In genomic region chr9:93679536-93680444, GRCh38 we compare ENCODE assay signal across 18 cellular contexts.
DNase-seq lines count a peak whose midpoint lies in the region; ATAC-seq, FAIRE-seq and TF ChIP-seq lines count a peak whose summit lies in the region.
"Had no signal": no experiment of that assay in that cellular context is flagged by ENCODE, and none has a peak within 500 bp of the region (broad histone marks: within the 10 kb centered on the region; RNA-seq: fewer than 3 reads in every experiment).

No MANE protein-coding gene starts in this region.

- H3K9me2 ChIP-seq in SK-N-SH = no peaks in the 10 kb centered on the region

- H3K27ac ChIP-seq in SK-N-SH (ENCODE audit: low read depth in 2 of 2, low read length in 1 of 2) = no peak overlapping the region
- no peak overlapping the region for H3K27ac ChIP-seq in WERI-Rb-1
- H3K27ac ChIP-seq in right atrium auricular region = no peak overlapping the region
- no peak overlapping the region for H3K27ac ChIP-seq in small intestine (ENCODE audit: low read depth in 1 of 2, low read length in 1 of 2)
- H3K27ac ChIP-seq: 22Rv1, foreskin keratinocyte, GM23248, HL-60 had no signal

- TF ChIP-seq RAD21 in SK-N-SH (IDR thresholded peaks at IDR 0.05; ENCODE audit: low read length) = no peak

- no peaks in the 10 kb centered on the region for H3K9me3 ChIP-seq in SK-N-SH
- H3K9me3 ChIP-seq in WERI-Rb-1 (ENCODE audit: severe bottlenecking) = no peaks in the 10 kb centered on the region
- H3K9me3 ChIP-seq in right atrium auricular region = no peaks in the 10 kb centered on the region
- H3K9me3 ChIP-seq in small intestine (ENCODE audit: control insufficient read depth, low read depth) = no peaks in the 10 kb centered on the region

- no peaks in the 10 kb centered on the region for H3K9me3 Mint-ChIP-seq in progenitor cell of endocrine pancreas (ENCODE audit: low read depth)
- H3K9me3 Mint-ChIP-seq: activated T-helper 1 cell treated with anti-CD3 and anti-CD28 coated beads, Interleukin-12 subunit alpha, Interleukin-12 subunit beta, Interleukin-2, Interleukin-4 antibody, amounts not matched to agents 30 ng/mL and 10 ng/mL and 1 ng/mL, durations not matched to agents 14 hours and 24 hours and 36 hours; CD4-positive, alpha-beta T cell; effector memory CD8-positive, alpha-beta T cell had no signal

- H3K36me3 Mint-ChIP-seq in progenitor cell of endocrine pancreas (ENCODE audit: insufficient read depth) = peaks cover 3% of the 10 kb centered on the region

- no peak for ATAC-seq in SK-N-SH treated with all-trans-retinoic acid at 6 μM for 48 hours
- no peak for ATAC-seq in GM18909 (IDR thresholded peaks at IDR 0.05; ENCODE audit: poor library complexity, unreplicated experiment)
- ATAC-seq: effector memory CD8-positive, alpha-beta T cell; foreskin keratinocyte had no signal

- no peak overlapping the region for H3K9ac ChIP-seq in SK-N-SH
- H3K9ac ChIP-seq: GM23248 had no signal

- no peak overlapping the region for H3K4me3 ChIP-seq in SK-N-SH (ENCODE audit: low read depth in 2 of 2, low read length in 1 of 2)
- no peak overlapping the region for H3K4me3 ChIP-seq in WERI-Rb-1 (ENCODE audit: low read depth, low read length)
- H3K4me3 ChIP-seq in right atrium auricular region = no peak overlapping the region
- no peak overlapping the region for H3K4me3 ChIP-seq in small intestine (ENCODE audit: low read depth in 1 of 2, low read length in 2 of 2)
- H3K4me3 ChIP-seq: GM23248 had no signal

- TF ChIP-seq CTCF in SK-N-SH (IDR thresholded peaks at IDR 0.05) (no peak), WERI-Rb-1 (IDR thresholded peaks at IDR 0.05; ENCODE audit: low read depth, low read length) (no peak), right atrium auricular region (IDR thresholded peaks at IDR 0.05) (no peak), progenitor cell of endocrine pancreas (IDR thresholded peaks at IDR 0.05; ENCODE audit: unreplicated experiment) (no peak)

- no peaks in the 10 kb centered on the region for H4K20me1 ChIP-seq in SK-N-SH (ENCODE audit: insufficient read depth)

- no peaks in the 10 kb centered on the region for H3K79me2 ChIP-seq in SK-N-SH (ENCODE audit: insufficient read depth)

- H3K27me3 Mint-ChIP-seq in progenitor cell of endocrine pancreas = peaks cover 3% of the 10 kb centered on the region
- H3K27me3 Mint-ChIP-seq: CD4-positive, alpha-beta T cell had no signal

- peaks cover 6% of the 10 kb centered on the region for H3K4me1 Mint-ChIP-seq in progenitor cell of endocrine pancreas (ENCODE audit: low read depth)

- TF ChIP-seq EP300 in SK-N-SH (IDR thresholded peaks at IDR 0.05; ENCODE audit: borderline replicate concordance in 1 of 2, low read depth in 1 of 2, low read length in 1 of 2) = no peak

- POLR2A ChIA-PET in SK-N-SH (lab: Yijun Ruan, JAX) = no interaction called here

- no peak overlapping the region for H3K27ac Mint-ChIP-seq in progenitor cell of endocrine pancreas
- H3K27ac Mint-ChIP-seq: activated T-helper 1 cell treated with anti-CD3 and anti-CD28 coated beads, Interleukin-12 subunit alpha, Interleukin-12 subunit beta, Interleukin-2, Interleukin-4 antibody, amounts not matched to agents 30 ng/mL and 10 ng/mL and 1 ng/mL, durations not matched to agents 14 hours and 24 hours and 36 hours; CD4-positive, alpha-beta T cell; effector memory CD8-positive, alpha-beta T cell had no signal

- no peak overlapping the region for H3K4me3 Mint-ChIP-seq in progenitor cell of endocrine pancreas (ENCODE audit: low read depth)
- H3K4me3 Mint-ChIP-seq: activated T-helper 1 cell treated with anti-CD3 and anti-CD28 coated beads, Interleukin-12 subunit alpha, Interleukin-12 subunit beta, Interleukin-2, Interleukin-4 antibody, amounts not matched to agents 30 ng/mL and 10 ng/mL and 1 ng/mL, durations not matched to agents 14 hours and 24 hours and 36 hours; CD4-positive, alpha-beta T cell; effector memory CD8-positive, alpha-beta T cell had no signal

- H3K27me3 ChIP-seq in SK-N-SH (ENCODE audit: insufficient read depth) = no peaks in the 10 kb centered on the region
- H3K27me3 ChIP-seq in WERI-Rb-1 (ENCODE audit: insufficient read depth, low read depth, severe bottlenecking) = no peaks in the 10 kb centered on the region
- H3K27me3 ChIP-seq in right atrium auricular region = no peaks in the 10 kb centered on the region
- H3K27me3 ChIP-seq in small intestine (ENCODE audit: control insufficient read depth in 2 of 2, insufficient read depth in 2 of 2, low read length in 2 of 2) = no peaks in the 10 kb centered on the region
- H3K27me3 ChIP-seq: foreskin keratinocyte had no signal

- no peak for FAIRE-seq in small intestine (lab: Jason Lieb, UNC)

- H2AFZ ChIP-seq in SK-N-SH (ENCODE audit: low read depth) = no peak overlapping the region
- H2AFZ ChIP-seq: GM23248 had no signal

- H3K36me3 ChIP-seq in SK-N-SH (replicated peaks in 1 of 2; ENCODE audit: control insufficient read depth in 1 of 2, insufficient read depth in 2 of 2, low read length in 1 of 2) (peaks cover 0 to 12% of the 10 kb centered on the region in 2 experiments), WERI-Rb-1 (peaks cover 22% of the 10 kb centered on the region), right atrium auricular region (peaks cover 36% of the 10 kb centered on the region), small intestine (ENCODE audit: control insufficient read depth in 2 of 2, insufficient read depth in 2 of 2, low read length in 2 of 2) (peaks cover 5 to 9% of the 10 kb centered on the region in 2 donors)

- WGBS in SK-N-SH (ENCODE audit: low lambda C conversion rate) = 74% methylated on average over 16 of the region's 18 CpGs
- 74 to 81% (median 77%) methylated on average over 18 of the region's 18 CpGs for WGBS in small intestine, 3 donors

- no peak overlapping the region for H3K4me2 ChIP-seq in SK-N-SH

- H3K4me1 ChIP-seq in SK-N-SH (ENCODE audit: control insufficient read depth in 1 of 2, insufficient read depth in 2 of 2, low read depth in 1 of 2, low read length in 1 of 2) (peaks cover 0 to 4% of the 10 kb centered on the region in 2 experiments; a peak in 1 of 4 replicates), right atrium auricular region (no peaks in the 10 kb centered on the region), small intestine (ENCODE audit: control insufficient read depth in 2 of 2, insufficient read depth in 1 of 2, low read depth in 1 of 2, low read length in 1 of 2) (no peaks in the 10 kb centered on the region)
- H3K4me1 ChIP-seq: foreskin keratinocyte had no signal

- CTCF ChIA-PET in SK-N-SH (lab: Yijun Ruan, JAX) = interaction anchor here (0.6 to 6.3 kb wide), 6 partner anchors 12 to 534 kb away, joined by 3 to 126 read pairs (median 8); no protein-coding TSS in a partner anchor

- H3F3A ChIP-seq in SK-N-SH (replicated peaks; ENCODE audit: insufficient read depth) = peaks cover 3% of the 10 kb centered on the region

- DNase-seq in SK-N-SH = peak; percentile 27
- DNase-seq in WERI-Rb-1 = peak; percentile 11
- DNase-seq in right atrium auricular region (ENCODE audit: low spot score) = peak; percentile 56
- DNase-seq in progenitor cell of endocrine pancreas (ENCODE audit: low spot score, unreplicated experiment) = peak; percentile 6
- no peak for DNase-seq in NK-92 (lab: John Stamatoyannopoulos, UW; ENCODE audit: unreplicated experiment)
- no peak for DNase-seq in small intestine
- DNase-seq: effector memory CD8-positive, alpha-beta T cell; foreskin keratinocyte; GM23248; Kasumi-1; NCI-H1930; NCI-H748 treated with DMSO at 0.1 percent for 48 hours had no signal

TF ChIP-seq in SK-N-SH, 30 proteins besides CTCF, POLR2A, EP300 and RAD21 (continues in another document):
- no peak for TF ChIP-seq FOXM1 (IDR thresholded peaks at IDR 0.05; ENCODE audit: low read depth)

TF ChIP-seq in SK-N-SH treated with all-trans-retinoic acid at 6 μM for 48 hours, 23 proteins besides CTCF, POLR2A, EP300 and RAD21:
- TF ChIP-seq SNAI2 (CRISPR knock-in tag; IDR thresholded peaks at IDR 0.05) (no peak), OSR1 (CRISPR knock-in tag; IDR thresholded peaks at IDR 0.05) (no peak), ZNF70 (CRISPR knock-in tag; IDR thresholded peaks at IDR 0.05) (no peak), ZFP30 (CRISPR knock-in tag; IDR thresholded peaks at IDR 0.05) (no peak), ARNTL (CRISPR knock-in tag; IDR thresholded peaks at IDR 0.05; ENCODE audit: borderline replicate concordance, low read depth) (no peak)
- TF ChIP-seq, protein P1, sequence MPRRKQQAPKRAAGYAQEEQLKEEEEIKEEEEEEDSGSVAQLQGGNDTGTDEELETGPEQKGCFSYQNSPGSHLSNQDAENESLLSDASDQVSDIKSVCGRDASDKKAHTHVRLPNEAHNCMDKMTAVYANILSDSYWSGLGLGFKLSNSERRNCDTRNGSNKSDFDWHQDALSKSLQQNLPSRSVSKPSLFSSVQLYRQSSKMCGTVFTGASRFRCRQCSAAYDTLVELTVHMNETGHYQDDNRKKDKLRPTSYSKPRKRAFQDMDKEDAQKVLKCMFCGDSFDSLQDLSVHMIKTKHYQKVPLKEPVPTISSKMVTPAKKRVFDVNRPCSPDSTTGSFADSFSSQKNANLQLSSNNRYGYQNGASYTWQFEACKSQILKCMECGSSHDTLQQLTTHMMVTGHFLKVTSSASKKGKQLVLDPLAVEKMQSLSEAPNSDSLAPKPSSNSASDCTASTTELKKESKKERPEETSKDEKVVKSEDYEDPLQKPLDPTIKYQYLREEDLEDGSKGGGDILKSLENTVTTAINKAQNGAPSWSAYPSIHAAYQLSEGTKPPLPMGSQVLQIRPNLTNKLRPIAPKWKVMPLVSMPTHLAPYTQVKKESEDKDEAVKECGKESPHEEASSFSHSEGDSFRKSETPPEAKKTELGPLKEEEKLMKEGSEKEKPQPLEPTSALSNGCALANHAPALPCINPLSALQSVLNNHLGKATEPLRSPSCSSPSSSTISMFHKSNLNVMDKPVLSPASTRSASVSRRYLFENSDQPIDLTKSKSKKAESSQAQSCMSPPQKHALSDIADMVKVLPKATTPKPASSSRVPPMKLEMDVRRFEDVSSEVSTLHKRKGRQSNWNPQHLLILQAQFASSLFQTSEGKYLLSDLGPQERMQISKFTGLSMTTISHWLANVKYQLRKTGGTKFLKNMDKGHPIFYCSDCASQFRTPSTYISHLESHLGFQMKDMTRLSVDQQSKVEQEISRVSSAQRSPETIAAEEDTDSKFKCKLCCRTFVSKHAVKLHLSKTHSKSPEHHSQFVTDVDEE (CRISPR knock-in tag; IDR thresholded peaks at IDR 0.05) = no peak

Comparison
In these comparisons a context has a peak if more than half of its experiments do, and no peak if none do; other contexts are left out.
1. DNase-seq: peak in SK-N-SH (single experiment), WERI-Rb-1 (single experiment), right atrium auricular region (single experiment) and progenitor cell of endocrine pancreas (single experiment); none in NK-92 (single experiment) and small intestine (single experiment).